10 cellular contexts compared by ENCODE assay signal in genomic region chr3:128491900-128492352, GRCh38. TPM values are rescaled to one million over a fixed set of nuclear protein-coding genes. Genes with fewer than 3 reads are reported as not detected.
DNase-seq lines count a peak whose midpoint lies in the region; ATAC-seq and TF ChIP-seq lines count a peak whose summit lies in the region.
"Had no signal": no experiment of that assay in that cellular context is flagged by ENCODE, and none has a peak within 500 bp of the region (broad histone marks: within the 10 kb centered on the region; RNA-seq: fewer than 3 reads in every experiment).

No MANE protein-coding gene starts in this region.

- peaks cover 37% of the 10 kb centered on the region for H3K4me1 ChIP-seq in NT2/D1 (ENCODE audit: insufficient read depth, insufficient read length)
- peaks cover 33 to 53% (median 44%) of the 10 kb centered on the region in 3 donors for H3K4me1 ChIP-seq in skeletal muscle tissue (ENCODE audit: control insufficient read depth in 3 of 3, insufficient read depth in 3 of 3, low read length in 3 of 3)

- H3K9me3 Mint-ChIP-seq in glutamatergic neuron (ENCODE audit: unreplicated experiment), result peaks cover 15% of the 10 kb centered on the region

- ATAC-seq in GM18511 (IDR thresholded peaks at IDR 0.05; ENCODE audit: unreplicated experiment), result no peak

- no peak for TF ChIP-seq CTCF in glutamatergic neuron (IDR thresholded peaks at IDR 0.05; ENCODE audit: partially characterized antibody, unreplicated experiment)

- peaks cover 5% of the 10 kb centered on the region for H3K36me3 Mint-ChIP-seq in glutamatergic neuron (ENCODE audit: unreplicated experiment)

- H3K4me3 ChIP-seq in NT2/D1 (ENCODE audit: insufficient read length, low read depth), result peak overlapping the region; percentile 5
- peak overlapping the region in 1 of 3 donors; percentile 26 for H3K4me3 ChIP-seq in skeletal muscle tissue (ENCODE audit: low read length in 3 of 3)

- peak overlapping the region; percentile 38 for H3K4me3 Mint-ChIP-seq in glutamatergic neuron (ENCODE audit: unreplicated experiment)

- H3K27ac Mint-ChIP-seq in glutamatergic neuron (ENCODE audit: unreplicated experiment), result no peak overlapping the region

- H3K9me3 ChIP-seq in NT2/D1 (ENCODE audit: insufficient read depth, low read length) (no peaks in the 10 kb centered on the region), skeletal muscle tissue (ENCODE audit: control insufficient read depth in 3 of 3, low read length in 3 of 3) (no peaks in the 10 kb centered on the region)
- H3K9me3 ChIP-seq: ascending aorta had no signal

- DNase-seq in activated CD4-positive, alpha-beta T cell treated with anti-CD3 and anti-CD28 coated beads for 48 hours, result peak; percentile 35
- no peak for DNase-seq in activated CD4-positive, alpha-beta T cell treated with anti-CD3 and anti-CD28 coated beads for 4 hours
- DNase-seq in NT2/D1 (ENCODE audit: low read depth, low spot score), result no peak
- peak; percentile 29 for DNase-seq in glutamatergic neuron
- no peak for DNase-seq in cerebellum (ENCODE audit: low spot score)
- no peak for DNase-seq in stimulated activated CD4-positive, alpha-beta T cell treated with anti-CD3 and anti-CD28 coated beads, Interleukin-4, amount 100 ng/mL, for 4 hours

- H3K36me3 ChIP-seq in NT2/D1 (ENCODE audit: insufficient read depth, insufficient read length, low read length), result no peaks in the 10 kb centered on the region
- peaks cover 0 to 2% (median 0%) of the 10 kb centered on the region in 3 donors for H3K36me3 ChIP-seq in skeletal muscle tissue (ENCODE audit: control insufficient read depth in 3 of 3, insufficient read depth in 3 of 3, low read length in 3 of 3)
- H3K36me3 ChIP-seq: ascending aorta had no signal

- peaks cover 29% of the 10 kb centered on the region for H3K27me3 Mint-ChIP-seq in glutamatergic neuron (ENCODE audit: unreplicated experiment)

- H3K9ac ChIP-seq in NT2/D1 (ENCODE audit: insufficient read length, low read depth), result peak overlapping the region; percentile 59
- H3K9ac ChIP-seq in skeletal muscle tissue (ENCODE audit: low read depth in 1 of 3, low read length in 3 of 3), result peak overlapping the region in 2 of 3 donors; percentile 23 to 25

- H3K27ac ChIP-seq in skeletal muscle tissue (ENCODE audit: low read depth, low read length), result no peak overlapping the region
- H3K27ac ChIP-seq: ascending aorta had no signal

- H3K27me3 ChIP-seq in NT2/D1 (ENCODE audit: insufficient read depth, insufficient read length) (peaks cover 96% of the 10 kb centered on the region), skeletal muscle tissue (ENCODE audit: control insufficient read depth in 3 of 3, insufficient read depth in 3 of 3, low read length in 3 of 3) (peaks cover 93 to 96% (median 96%) of the 10 kb centered on the region in 3 donors)

- H3K4me1 Mint-ChIP-seq in glutamatergic neuron (ENCODE audit: low read depth, unreplicated experiment), result peaks cover 8% of the 10 kb centered on the region

RNA-seq across cellular contexts. Expression of gene GATA2, which starts 1.1 kb away (rescaled TPM):
- total RNA-seq in glutamatergic neuron (ENCODE audit: unreplicated experiment) (3.6 TPM), skeletal muscle tissue (0.52 TPM), cerebellum (2.0 TPM)

RNA-seq across cellular contexts. Expression of gene DNAJB8, which starts 25.2 kb away (rescaled TPM):
- total RNA-seq in glutamatergic neuron (ENCODE audit: unreplicated experiment), result not detected
- not detected for total RNA-seq in skeletal muscle tissue
- total RNA-seq in cerebellum, result not detected
- total RNA-seq: ascending aorta, SK-MEL-5 had no signal

Comparison
In these comparisons a context has a peak if more than half of its experiments do, and no peak if none do; other contexts are left out.
1. DNase-seq: peak in activated CD4-positive, alpha-beta T cell treated with anti-CD3 and anti-CD28 coated beads for 48 hours (single experiment) and glutamatergic neuron (single experiment); none in activated CD4-positive, alpha-beta T cell treated with anti-CD3 and anti-CD28 coated beads for 4 hours (0 of 2), NT2/D1 (single experiment), cerebellum (single experiment) and stimulated activated CD4-positive, alpha-beta T cell treated with anti-CD3 and anti-CD28 coated beads, Interleukin-4, amount 100 ng/mL, for 4 hours (0 of 2).